Comparison of ENCODE assay signal across 12 cellular contexts in genomic region chr10:33006342-33006887, GRCh38. TPM values are rescaled to one million over a fixed set of nuclear protein-coding genes. Genes with fewer than 3 reads are reported as not detected.
DNase-seq lines count a peak whose midpoint lies in the region; ATAC-seq and TF ChIP-seq lines count a peak whose summit lies in the region.
"Had no signal": no experiment of that assay in that cellular context is flagged by ENCODE, and none has a peak within 500 bp of the region (broad histone marks: within the 10 kb centered on the region; RNA-seq: fewer than 3 reads in every experiment).

No MANE protein-coding gene starts in this region.

- H3K9me2 ChIP-seq in GM23248 (ENCODE audit: insufficient read depth): no peaks in the 10 kb centered on the region

- H3K4me1 ChIP-seq in GM23248 (ENCODE audit: insufficient read depth) (peaks cover 61% of the 10 kb centered on the region), RWPE2 (ENCODE audit: insufficient read depth, poor library complexity, severe bottlenecking) (peaks cover 55% of the 10 kb centered on the region)

- peak overlapping the region in 1 of 6 donors; percentile 24 for H3K27ac Mint-ChIP-seq in immature natural killer cell
- H3K27ac Mint-ChIP-seq: activated CD4-positive, alpha-beta T cell treated with anti-CD3 and anti-CD28 coated beads, Interleukin-2, amount 10 ng/mL, durations not matched to agents 7 days and 5 days; activated naive CD8-positive, alpha-beta T cell treated with anti-CD3 and anti-CD28 coated beads, Interleukin-2, amount 10 ng/mL, durations not matched to agents 7 days and 5 days had no signal

- no peaks in the 10 kb centered on the region for H3K36me3 ChIP-seq in GM23248 (ENCODE audit: low read depth)
- no peaks in the 10 kb centered on the region for H3K36me3 ChIP-seq in RWPE2 (ENCODE audit: low read depth)

- TF ChIP-seq CTCF in RWPE2 (IDR thresholded peaks at IDR 0.05; ENCODE audit: poor library complexity, severe bottlenecking): no peak

- peak overlapping the region in 4 of 5 donors; percentile 26 to 86 (median 66) for H3K4me3 Mint-ChIP-seq in immature natural killer cell

- H3K27me3 Mint-ChIP-seq in immature natural killer cell (ENCODE audit: low read depth in 3 of 3): peaks cover 3 to 8% (median 5%) of the 10 kb centered on the region in 3 donors

- H3K27me3 ChIP-seq in GM23248 (replicated peaks; ENCODE audit: insufficient read depth): no peaks in the 10 kb centered on the region
- H3K27me3 ChIP-seq in RWPE2 (ENCODE audit: insufficient read depth, poor library complexity, severe bottlenecking): no peaks in the 10 kb centered on the region

- ATAC-seq in RWPE2 (ENCODE audit: low read depth) (no peak), GM18868 (IDR thresholded peaks at IDR 0.05; ENCODE audit: unreplicated experiment) (no peak)

- H3K4me3 ChIP-seq in GM23248: peak overlapping the region; percentile 71
- H3K4me3 ChIP-seq in RWPE2 (ENCODE audit: severe bottlenecking): no peak overlapping the region
- H3K4me3 ChIP-seq in skin epidermis: no peak overlapping the region

- in situ Hi-C loops in GM23248 (cut with MboI): loop anchor here (5.0 kb wide), 1 partner anchor 209 kb away; no protein-coding TSS in a partner anchor

- peaks cover 41 to 48% of the 10 kb centered on the region in 2 donors for H3K4me1 Mint-ChIP-seq in immature natural killer cell

- peak overlapping the region; percentile 80 for H3K9ac ChIP-seq in GM23248

- no peaks in the 10 kb centered on the region for H4K20me1 ChIP-seq in GM23248 (ENCODE audit: insufficient read depth)

- H3F3A ChIP-seq in GM23248 (ENCODE audit: insufficient read depth): peaks cover 59% of the 10 kb centered on the region

- peak overlapping the region; percentile 35; the same call in 1 of the 2 replicates for H2AFZ ChIP-seq in GM23248

- peak; percentile 26 for DNase-seq in GM23248
- DNase-seq in RWPE2 (ENCODE audit: low spot score): no peak
- no peak for DNase-seq in immature natural killer cell
- DNase-seq in LoVo (ENCODE audit: low spot score): no peak
- DNase-seq in SIG-M5 (lab: John Stamatoyannopoulos, UW): no peak
- no peak for DNase-seq in NCI-H748 (lab: John Stamatoyannopoulos, UW; ENCODE audit: unreplicated experiment)
- DNase-seq: activated CD4-positive, alpha-beta T cell treated with anti-CD3 and anti-CD28 coated beads, Interleukin-2, amount 10 ng/mL, durations not matched to agents 7 days and 5 days; DMS153; NCI-H2171 had no signal

- no peaks in the 10 kb centered on the region for H3K9me3 ChIP-seq in GM23248 (ENCODE audit: low read depth)
- no peaks in the 10 kb centered on the region for H3K9me3 ChIP-seq in RWPE2 (ENCODE audit: severe bottlenecking)

- H3K9me3 Mint-ChIP-seq in immature natural killer cell: no peaks in the 10 kb centered on the region
- H3K9me3 Mint-ChIP-seq: activated CD4-positive, alpha-beta T cell treated with anti-CD3 and anti-CD28 coated beads, Interleukin-2, amount 10 ng/mL, durations not matched to agents 7 days and 5 days; activated naive CD8-positive, alpha-beta T cell treated with anti-CD3 and anti-CD28 coated beads, Interleukin-2, amount 10 ng/mL, durations not matched to agents 7 days and 5 days had no signal

- peak overlapping the region; percentile 96 for H3K27ac ChIP-seq in GM23248
- peak overlapping the region; percentile 98 for H3K27ac ChIP-seq in RWPE2 (ENCODE audit: poor library complexity, severe bottlenecking)
- H3K27ac ChIP-seq in skin epidermis: peak overlapping the region in 13 of 21 experiments; percentile 10 to 85 (median 71)

- 67 to 74% methylated on average over 11 of the region's 11 CpGs for WGBS in GM23248 (ENCODE audit: low coverage in 1 of 2, low lambda C conversion rate in 2 of 2, missing lambda C conversion rate in 2 of 2), 2 experiments

- H3K79me2 ChIP-seq in GM23248 (ENCODE audit: insufficient read depth): peaks cover 43% of the 10 kb centered on the region

- peak overlapping the region; percentile 91 for H3K4me2 ChIP-seq in GM23248 (ENCODE audit: unreplicated experiment)

- no peaks in the 10 kb centered on the region for H3K36me3 Mint-ChIP-seq in immature natural killer cell
- H3K36me3 Mint-ChIP-seq: activated naive CD8-positive, alpha-beta T cell treated with anti-CD3 and anti-CD28 coated beads, Interleukin-2, amount 10 ng/mL, durations not matched to agents 7 days and 5 days had no signal

RNA-seq across cellular contexts. Expression of gene ITGB1, which starts 48.4 kb away (rescaled TPM):
- 5,235 and 7,382 TPM in 2 replicates for total RNA-seq in GM23248 (2014; rRNA removed; shearing (Covaris generic))
- 3,297 and 3,318 TPM in 2 replicates for polyA plus RNA-seq in GM23248 (2016; fragmentation: Nextera tagmentation; extraction: Ambion mirVana)
- polyA plus RNA-seq in immature natural killer cell: 100 to 1,000 TPM; 241 to 320 (median 276) TPM

Comparison
In these comparisons a context has a peak if more than half of its experiments do, and no peak if none do; other contexts are left out.
1. RNA of gene ITGB1, which starts 48.4 kb away (polyA plus RNA-seq): 3,297 to 3,318 TPM in GM23248; 241 to 320 TPM in immature natural killer cell; every median in the first group is over 10 times any median in the second.
2. Peak in every context shown above with its lines, with median percentiles within 50 percentile points of each other: H3K27ac ChIP-seq.